ENCODE assay signal across 26 cellular contexts in the genomic region with DNA sequence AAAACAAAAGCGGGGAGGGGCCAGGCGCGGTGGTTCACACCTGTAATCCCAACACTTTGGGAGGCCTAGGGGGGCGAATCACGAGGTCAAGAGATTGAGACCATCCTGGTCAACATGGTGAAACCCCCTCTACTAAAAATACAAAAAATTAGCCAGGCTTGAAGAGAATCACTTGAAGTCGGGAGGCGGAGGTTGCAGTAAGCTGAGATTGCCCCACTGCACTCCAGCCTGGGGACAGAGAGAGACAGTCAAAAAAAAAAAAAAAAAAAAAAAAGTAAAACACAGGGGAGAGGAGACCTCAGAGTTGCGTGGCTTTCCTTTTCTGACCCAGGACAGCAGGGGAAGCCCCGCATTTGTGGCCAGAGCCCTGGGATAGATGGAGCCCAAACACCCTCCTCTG. TPM values are rescaled to one million over a fixed set of nuclear protein-coding genes. Genes with fewer than 3 reads are reported as not detected.
"Had no signal": no experiment of that assay in that cellular context is flagged by ENCODE, and none has a peak within 500 bp of the region (broad histone marks: within the 10 kb centered on the region; RNA-seq: fewer than 3 reads in every experiment).

No MANE protein-coding gene starts in this region.

- DNase-seq: kidney glomerular epithelial cell; left cardiac atrium; lower lobe of right lung; mammary epithelial cell; mesenchymal stem cell; naive thymus-derived CD8-positive, alpha-beta T cell; nucleus accumbens; pancreas; posterior cingulate gyrus; psoas muscle; right lobe of liver; stimulated activated CD4-positive, alpha-beta T cell treated with anti-CD3 and anti-CD28 coated beads, Interleukin-1b, Interleukin-23, amount 100 ng/mL, for 48 hours; stimulated activated CD4-positive, alpha-beta T cell treated with anti-CD3 and anti-CD28 coated beads, Interleukin-2, amount 100 ng/mL, for 48 hours; stimulated activated CD4-positive, alpha-beta T cell treated with anti-CD3 and anti-CD28 coated beads, Interleukin-4, amount 100 ng/mL, for 4 hours; stimulated activated CD8-positive, alpha-beta memory T cell treated with anti-CD3 and anti-CD28 coated beads, Interleukin-4, amount 100 ng/mL, for 48 hours; stimulated activated naive CD4-positive, alpha-beta T cell treated with Interleukin-2 at 50 U/mL for 16 hours; stimulated activated naive CD8-positive, alpha-beta T cell treated with anti-CD3 and anti-CD28 coated beads, Interleukin-15, amount 100 ng/mL, for 72 hours; substantia nigra; transverse colon had no signal

- H3K4me2 ChIP-seq: smooth muscle cell had no signal

- H3K9me3 ChIP-seq: lower lobe of right lung, pancreas, psoas muscle, right lobe of liver, transverse colon, upper lobe of left lung, vagina had no signal

- H3K4me1 ChIP-seq: psoas muscle had no signal

- H3K27ac ChIP-seq: lower lobe of right lung, pancreas, psoas muscle, right lobe of liver, transverse colon, upper lobe of left lung, vagina had no signal

- H3K27me3 ChIP-seq: pancreas, right lobe of liver, transverse colon, upper lobe of left lung, vagina had no signal

- H3K36me3 ChIP-seq: lower lobe of right lung, pancreas, right lobe of liver, transverse colon, upper lobe of left lung, vagina had no signal

- ATAC-seq: left cardiac atrium; left lobe of liver; naive thymus-derived CD8-positive, alpha-beta T cell; pancreas; psoas muscle; right lobe of liver; stimulated activated memory B cell treated with anti-CD40 and anti-IgM and Interleukin-4, amounts not matched to agents 10 μg/mL and 1 μg/mL and 100 μg/mL, for 72 hours; stimulated activated naive CD8-positive, alpha-beta T cell treated with anti-CD3 and anti-CD28 coated beads, Interleukin-15, amount 100 ng/mL, for 72 hours had no signal

- H3K4me3 ChIP-seq: lower lobe of right lung, pancreas, psoas muscle, right lobe of liver, smooth muscle cell, transverse colon, upper lobe of left lung, vagina had no signal

RNA-seq across cellular contexts. Expression of gene FSCN2, which starts 35.5 kb away (rescaled TPM):
- polyA plus RNA-seq: keratinocyte; liver; naive thymus-derived CD8-positive, alpha-beta T cell had no signal
